In the genomic region with DNA sequence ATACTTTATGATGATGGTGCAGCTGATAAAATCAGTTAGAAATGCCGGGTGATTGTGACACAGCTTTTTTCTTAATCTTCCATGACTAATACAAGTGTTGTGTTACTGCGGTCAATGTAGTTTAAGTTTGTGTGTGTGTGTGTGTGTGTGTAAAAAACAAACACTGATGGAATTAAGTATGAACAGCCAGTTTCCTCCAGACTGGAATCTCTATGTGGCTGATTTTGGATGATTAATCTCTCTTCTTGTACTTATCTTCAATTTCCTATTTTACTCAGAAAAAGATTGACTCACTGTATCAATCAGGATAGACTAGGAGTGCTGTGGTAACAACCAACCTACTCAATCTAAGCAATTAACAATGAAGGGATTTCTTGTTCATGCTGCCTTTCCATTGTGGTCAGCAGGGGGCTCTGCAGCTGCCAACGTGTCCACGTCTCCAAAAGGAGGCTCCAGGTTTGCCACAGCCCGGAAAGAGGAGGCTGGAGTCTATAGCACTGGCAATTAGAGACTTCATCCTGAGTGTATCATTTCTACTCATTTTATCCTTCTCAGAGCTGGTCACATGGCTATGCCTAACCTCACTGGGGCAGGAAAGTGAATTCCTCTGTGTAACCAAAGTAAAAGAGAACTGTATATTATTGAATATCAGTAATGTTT, we compare ENCODE assay signal across 8 cellular contexts.
DNase-seq lines count a peak whose midpoint lies in the region; ATAC-seq, FAIRE-seq and TF ChIP-seq lines count a peak whose summit lies in the region.

No MANE protein-coding gene starts in this region.

- DNase-seq in D721Med (ENCODE audit: insufficient read length, low spot score): no peak
- DNase-seq in H7: peak; percentile 13
- DNase-seq in SJSA1 (ENCODE audit: low read depth in 1 of 2, low spot score in 2 of 2): peak; percentile 29 to 55
- DNase-seq in fibroblast of villous mesenchyme (ENCODE audit: low read depth): peak; percentile 97
- peak; percentile 34 for DNase-seq in superior temporal gyrus (ENCODE audit: extremely low spot score)
- no peak for DNase-seq in CD8-positive, alpha-beta T cell

- H3K27ac Mint-ChIP-seq in CD8-positive, alpha-beta T cell: no peak overlapping the region

- no peak overlapping the region for H3K4me3 ChIP-seq in H7 (ENCODE audit: insufficient read depth, low read depth, low read length)
- no peak overlapping the region for H3K4me3 ChIP-seq in SJSA1
- H3K4me3 ChIP-seq in fibroblast of villous mesenchyme (ENCODE audit: low read depth, low read length): no peak overlapping the region
- H3K4me3 ChIP-seq in CD8-positive, alpha-beta T cell (ENCODE audit: low read depth, low read length): no peak overlapping the region

- TF ChIP-seq CTCF in D721Med (IDR thresholded peaks at IDR 0.05; ENCODE audit: insufficient read depth, missing control alignments): peak; percentile 48
- TF ChIP-seq CTCF in fibroblast of villous mesenchyme (IDR thresholded peaks at IDR 0.05; ENCODE audit: insufficient read depth, low read depth, low read length): peak; percentile 53
- no peak for TF ChIP-seq CTCF in CD8-positive, alpha-beta T cell (IDR thresholded peaks at IDR 0.05)

- no peak overlapping the region for H3K27ac ChIP-seq in SJSA1
- H3K27ac ChIP-seq in CD8-positive, alpha-beta T cell (ENCODE audit: low read depth, low read length): no peak overlapping the region

- H3K9me3 ChIP-seq in SJSA1 (replicated peaks): no peaks in the 10 kb centered on the region
- no peaks in the 10 kb centered on the region for H3K9me3 ChIP-seq in CD8-positive, alpha-beta T cell (ENCODE audit: low read length)

- no peaks in the 10 kb centered on the region for H3K36me3 Mint-ChIP-seq in CD8-positive, alpha-beta T cell

- H3K36me3 ChIP-seq in H7 (replicated peaks; ENCODE audit: control insufficient read depth, insufficient read depth, low read length) (no peaks in the 10 kb centered on the region; the same call in 1 of the 2 replicates), SJSA1 (peaks cover 4% of the 10 kb centered on the region; the same call in 1 of the 2 replicates)
- H3K36me3 ChIP-seq in CD8-positive, alpha-beta T cell (ENCODE audit: insufficient read depth, low read length): no peaks in the 10 kb centered on the region

- intact Hi-C loops in CD8-positive, alpha-beta T cell (cut with DNase I, micrococcal nuclease): no loop called here

- no peaks in the 10 kb centered on the region for H3K4me1 ChIP-seq in SJSA1 (replicated peaks)
- H3K4me1 ChIP-seq in CD8-positive, alpha-beta T cell (ENCODE audit: insufficient read depth, low read length): no peaks in the 10 kb centered on the region

- no peak for ATAC-seq in HG02973 (IDR thresholded peaks at IDR 0.05; ENCODE audit: unreplicated experiment)
- no peak for ATAC-seq in GM21529 (IDR thresholded peaks at IDR 0.05; ENCODE audit: unreplicated experiment)
- ATAC-seq in CD8-positive, alpha-beta T cell: no peak

- H3K4me1 Mint-ChIP-seq in CD8-positive, alpha-beta T cell (ENCODE audit: low read depth): no peaks in the 10 kb centered on the region

- POLR2A ChIA-PET in CD8-positive, alpha-beta T cell (lab: Charles Lee): no interaction called here

- no peaks in the 10 kb centered on the region for H3K9me3 Mint-ChIP-seq in CD8-positive, alpha-beta T cell

- FAIRE-seq in D721Med (lab: Jason Lieb, UNC): no peak

- H3K27me3 ChIP-seq in H7 (ENCODE audit: control insufficient read depth, insufficient read depth, low read length): no peaks in the 10 kb centered on the region
- H3K27me3 ChIP-seq in SJSA1 (replicated peaks): no peaks in the 10 kb centered on the region
- H3K27me3 ChIP-seq in CD8-positive, alpha-beta T cell (ENCODE audit: insufficient read depth, low read length): no peaks in the 10 kb centered on the region

- CTCF ChIA-PET in CD8-positive, alpha-beta T cell (lab: Charles Lee): interaction anchor here (0.7 kb wide), 2 partner anchors 20 to 1405 kb away, joined by 3 read pairs; no protein-coding TSS in a partner anchor

- no peaks in the 10 kb centered on the region for H3K27me3 Mint-ChIP-seq in CD8-positive, alpha-beta T cell (ENCODE audit: low read depth)

- H3K4me3 Mint-ChIP-seq in CD8-positive, alpha-beta T cell: no peak overlapping the region

Comparison
In these comparisons a context has a peak if more than half of its experiments do, and no peak if none do; other contexts are left out.
1. DNase-seq: peak in H7 (single experiment), SJSA1 (2 of 2), fibroblast of villous mesenchyme (single experiment) and superior temporal gyrus (single experiment); none in D721Med (single experiment) and CD8-positive, alpha-beta T cell (0 of 7).